In genomic region chr12:128814411-128815261, GRCh38 we compare ENCODE assay signal across 22 cellular contexts. TPM values are rescaled to one million over a fixed set of nuclear protein-coding genes. Genes with fewer than 3 reads are reported as not detected.
A peak's percentile ranks its signal among the peaks of the same experiment; 100 is the strongest.
DNase-seq lines count a peak whose midpoint lies in the region; ATAC-seq and TF ChIP-seq lines count a peak whose summit lies in the region.
"Had no signal": no experiment of that assay in that cellular context is flagged by ENCODE, and none has a peak within 500 bp of the region (broad histone marks: within the 10 kb centered on the region; RNA-seq: fewer than 3 reads in every experiment).

No MANE protein-coding gene starts in this region.

- H3K9me3 Mint-ChIP-seq in central memory CD8-positive, alpha-beta T cell, result no peaks in the 10 kb centered on the region
- H3K9me3 Mint-ChIP-seq: activated CD4-positive, alpha-beta memory T cell treated with anti-CD3 and anti-CD28 coated beads, Interleukin-2, amount 10 ng/mL, durations not matched to agents 7 days and 5 days; activated T-cell treated with anti-CD3 and anti-CD28 coated beads, Interleukin-2, amount 50 U/mL, for 4 hours; CD4-positive, CD25-positive, alpha-beta regulatory T cell had no signal

- H3K4me3 ChIP-seq in right cardiac atrium (ENCODE audit: low read length) (no peak overlapping the region), neutrophil (ENCODE audit: low read depth in 1 of 2, low read length in 1 of 2) (no peak overlapping the region), dorsolateral prefrontal cortex (no peak overlapping the region)

- no peak overlapping the region for H3K27ac ChIP-seq in right cardiac atrium (ENCODE audit: low read length)
- H3K27ac ChIP-seq in neutrophil, result peak overlapping the region; percentile 98
- H3K27ac ChIP-seq in dorsolateral prefrontal cortex, result peak overlapping the region in 10 of 59 donors; percentile 0 to 81 (median 33)

- peaks cover 18% of the 10 kb centered on the region for H3K36me3 Mint-ChIP-seq in central memory CD8-positive, alpha-beta T cell (ENCODE audit: insufficient read depth)

- peak overlapping the region; percentile 13 for H3K4me3 Mint-ChIP-seq in central memory CD8-positive, alpha-beta T cell
- H3K4me3 Mint-ChIP-seq: activated CD4-positive, alpha-beta memory T cell treated with anti-CD3 and anti-CD28 coated beads, Interleukin-2, amount 10 ng/mL, durations not matched to agents 7 days and 5 days; activated T-cell treated with anti-CD3 and anti-CD28 coated beads, Interleukin-2, amount 50 U/mL, for 4 hours had no signal

- no peaks in the 10 kb centered on the region for H3K9me3 ChIP-seq in right cardiac atrium (ENCODE audit: control insufficient read depth, low read length)
- H3K9me3 ChIP-seq in neutrophil, result no peaks in the 10 kb centered on the region

- no peaks in the 10 kb centered on the region for H3K27me3 Mint-ChIP-seq in central memory CD8-positive, alpha-beta T cell
- H3K27me3 Mint-ChIP-seq: activated CD4-positive, alpha-beta memory T cell treated with anti-CD3 and anti-CD28 coated beads, Interleukin-2, amount 10 ng/mL, durations not matched to agents 7 days and 5 days; CD4-positive, CD25-positive, alpha-beta regulatory T cell had no signal

- peak overlapping the region; percentile 73 for H3K27ac Mint-ChIP-seq in central memory CD8-positive, alpha-beta T cell (ENCODE audit: low read depth)
- H3K27ac Mint-ChIP-seq: activated CD4-positive, alpha-beta memory T cell treated with anti-CD3 and anti-CD28 coated beads, Interleukin-2, amount 10 ng/mL, durations not matched to agents 7 days and 5 days had no signal

- TF ChIP-seq CTCF in neutrophil (IDR thresholded peaks at IDR 0.05), result no peak
- TF ChIP-seq CTCF in dorsolateral prefrontal cortex (IDR thresholded peaks at IDR 0.05 in 54 of 56, conservative IDR thresholded peaks at IDR 0.05 in 2 of 56; ENCODE audit: low read depth in 1 of 56, partially characterized antibody in 56 of 56), result no peak

- 91% methylated on average over 25 of the region's 25 CpGs for WGBS in right cardiac atrium

- H3K4me1 Mint-ChIP-seq in central memory CD8-positive, alpha-beta T cell, result peaks cover 79% of the 10 kb centered on the region

- no peaks in the 10 kb centered on the region for H3K27me3 ChIP-seq in right cardiac atrium (ENCODE audit: control insufficient read depth, insufficient read depth)
- no peaks in the 10 kb centered on the region for H3K27me3 ChIP-seq in neutrophil
- no peaks in the 10 kb centered on the region for H3K27me3 ChIP-seq in dorsolateral prefrontal cortex

- H3K4me1 ChIP-seq in right cardiac atrium (ENCODE audit: control insufficient read depth, insufficient read depth, low read length) (peaks cover 12% of the 10 kb centered on the region), neutrophil (ENCODE audit: control insufficient read depth in 1 of 2, insufficient read depth in 1 of 2, low read depth in 1 of 2, low read length in 1 of 2) (peaks cover 43 to 49% of the 10 kb centered on the region in 2 experiments)

- intact Hi-C loops in right cardiac atrium (cut with DNase I) (no loop called here), left cardiac atrium (cut with DNase I) (no loop called here), dorsolateral prefrontal cortex (cut with DNase I) (no loop called here)

- ATAC-seq in right cardiac atrium (no peak), left cardiac atrium (no peak), HG03175 (IDR thresholded peaks at IDR 0.05; ENCODE audit: unreplicated experiment) (no peak)
- ATAC-seq in central memory CD8-positive, alpha-beta T cell (replicated peaks; ENCODE audit: extremely low read depth, poor library complexity, severe bottlenecking), result no peak
- ATAC-seq: activated T-cell treated with anti-CD3 and anti-CD28 coated beads, Interleukin-2, amount 50 U/mL, for 4 hours had no signal

- peaks cover 41% of the 10 kb centered on the region for H3K36me3 ChIP-seq in neutrophil

- DNase-seq in right cardiac atrium, result peak in 2 of 3 donors; percentile 36 to 70
- DNase-seq in left cardiac atrium, result no peak
- no peak for DNase-seq in central memory CD8-positive, alpha-beta T cell (ENCODE audit: low spot score in 2 of 2)
- no peak for DNase-seq in dorsolateral prefrontal cortex
- no peak for DNase-seq in AG08395 (ENCODE audit: low spot score)
- no peak for DNase-seq in NCI-H2227 (lab: John Stamatoyannopoulos, UW; ENCODE audit: unreplicated experiment)
- DNase-seq: activated CD4-positive, alpha-beta memory T cell treated with anti-CD3 and anti-CD28 coated beads, Interleukin-2, amount 10 ng/mL, durations not matched to agents 7 days and 5 days; activated naive CD4-positive, alpha-beta T cell treated with anti-CD3 and anti-CD28 coated beads, Interleukin-2, amount 50 U/mL, for 16 hours; activated T-cell treated with anti-CD3 and anti-CD28 coated beads, Interleukin-2, amount 50 U/mL, for 4 hours; CD4-positive, CD25-positive, alpha-beta regulatory T cell; central memory CD4-positive, alpha-beta T cell; GDM1; HCEC 1CT; hypothalamus; NCI-H1694; nucleus accumbens; stimulated activated CD4-positive, alpha-beta T cell treated with anti-CD3 and anti-CD28 coated beads, Interleukin-12 subunit alpha, Interleukin-12 subunit beta, amount 100 ng/mL, for 4 hours had no signal

RNA-seq across cellular contexts. Expression of gene SLC15A4, which starts 9.1 kb away (rescaled TPM):
- 10 to 100 TPM; 13.7 to 17.3 (median 16.2) TPM for total RNA-seq in right cardiac atrium
- 15.8 TPM for polyA plus RNA-seq in right cardiac atrium
- 10 to 100 TPM; 15.6 to 16.2 TPM for total RNA-seq in left cardiac atrium
- total RNA-seq in dorsolateral prefrontal cortex, result 10 to 100 TPM; 19.4 to 39.0 (median 27.8) TPM

RNA-seq across cellular contexts. Expression of gene GLT1D1, which starts 38.6 kb away (rescaled TPM):
- total RNA-seq in right cardiac atrium (under 1 TPM in 3 of 4 donors, not detected in 1; 0.34 to 0.44 (median 0.42) TPM), left cardiac atrium (under 1 TPM; 0.38 to 0.50 TPM), dorsolateral prefrontal cortex (10 to 100 TPM in 119 of 120 experiments, 1 to 10 TPM in 1; 10.0 to 50.2 (median 31.8) TPM)
- 0.07 TPM for polyA plus RNA-seq in right cardiac atrium
- total RNA-seq: activated CD4-positive, alpha-beta memory T cell treated with anti-CD3 and anti-CD28 coated beads, Interleukin-2, amount 10 ng/mL, durations not matched to agents 7 days and 5 days; CD4-positive, CD25-positive, alpha-beta regulatory T cell; HT1080; renal cortical epithelial cell had no signal
- polyA plus RNA-seq: AG04450 had no signal

Comparison
In these comparisons a context has a peak if more than half of its experiments do, and no peak if none do; other contexts are left out.
1. DNase-seq: peak in right cardiac atrium (2 of 3); none in left cardiac atrium (single experiment), central memory CD8-positive, alpha-beta T cell (0 of 2), dorsolateral prefrontal cortex (0 of 10), AG08395 (single experiment) and NCI-H2227 (single experiment).
2. RNA of gene GLT1D1, which starts 38.6 kb away (total RNA-seq): 10.0 to 50.2 TPM in dorsolateral prefrontal cortex; 0.38 to 0.50 TPM in left cardiac atrium and 0.34 to 0.44 TPM in right cardiac atrium; every median in the first group is over 4 times any median in the second.